2 cellular contexts compared by ENCODE assay signal in genomic region chr17:40328386-40328766, GRCh38.
TF ChIP-seq lines count a peak whose summit lies in the region.

No MANE protein-coding gene starts in this region.

TF ChIP-seq in SK-N-SH, 30 proteins besides CTCF, POLR2A, EP300 and RAD21 (continued from another document):
- TF ChIP-seq PBX3 (IDR thresholded peaks at IDR 0.05): no peak
- TF ChIP-seq MXI1 (IDR thresholded peaks at IDR 0.05; ENCODE audit: low read depth, low read length): no peak
- TF ChIP-seq EZH2phosphoT487 (IDR thresholded peaks at IDR 0.05; ENCODE audit: borderline replicate concordance, low read depth): no peak
- TF ChIP-seq SMC3 (IDR thresholded peaks at IDR 0.05; ENCODE audit: low read depth, low read length): no peak
- no peak for TF ChIP-seq TAF1 (IDR thresholded peaks at IDR 0.05; ENCODE audit: borderline replicate concordance, low read depth, low read length)
- no peak for TF ChIP-seq ZBTB33 (IDR thresholded peaks at IDR 0.05; ENCODE audit: borderline replicate concordance, low read depth)
- TF ChIP-seq NFIC (IDR thresholded peaks at IDR 0.05; ENCODE audit: borderline replicate concordance): no peak

TF ChIP-seq in SK-N-SH treated with all-trans-retinoic acid at 6 μM for 48 hours, 23 proteins besides CTCF, POLR2A, EP300 and RAD21 (continued from another document):
- TF ChIP-seq, protein P1, sequence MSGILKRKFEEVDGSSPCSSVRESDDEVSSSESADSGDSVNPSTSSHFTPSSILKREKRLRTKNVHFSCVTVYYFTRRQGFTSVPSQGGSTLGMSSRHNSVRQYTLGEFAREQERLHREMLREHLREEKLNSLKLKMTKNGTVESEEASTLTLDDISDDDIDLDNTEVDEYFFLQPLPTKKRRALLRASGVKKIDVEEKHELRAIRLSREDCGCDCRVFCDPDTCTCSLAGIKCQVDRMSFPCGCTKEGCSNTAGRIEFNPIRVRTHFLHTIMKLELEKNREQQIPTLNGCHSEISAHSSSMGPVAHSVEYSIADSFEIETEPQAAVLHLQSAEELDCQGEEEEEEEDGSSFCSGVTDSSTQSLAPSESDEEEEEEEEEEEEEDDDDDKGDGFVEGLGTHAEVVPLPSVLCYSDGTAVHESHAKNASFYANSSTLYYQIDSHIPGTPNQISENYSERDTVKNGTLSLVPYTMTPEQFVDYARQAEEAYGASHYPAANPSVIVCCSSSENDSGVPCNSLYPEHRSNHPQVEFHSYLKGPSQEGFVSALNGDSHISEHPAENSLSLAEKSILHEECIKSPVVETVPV (CRISPR knock-in tag; IDR thresholded peaks at IDR 0.05): no peak
- no peak for TF ChIP-seq ZNF8 (CRISPR knock-in tag; IDR thresholded peaks at IDR 0.05)
